8 cellular contexts compared by ENCODE assay signal in the genomic region with DNA sequence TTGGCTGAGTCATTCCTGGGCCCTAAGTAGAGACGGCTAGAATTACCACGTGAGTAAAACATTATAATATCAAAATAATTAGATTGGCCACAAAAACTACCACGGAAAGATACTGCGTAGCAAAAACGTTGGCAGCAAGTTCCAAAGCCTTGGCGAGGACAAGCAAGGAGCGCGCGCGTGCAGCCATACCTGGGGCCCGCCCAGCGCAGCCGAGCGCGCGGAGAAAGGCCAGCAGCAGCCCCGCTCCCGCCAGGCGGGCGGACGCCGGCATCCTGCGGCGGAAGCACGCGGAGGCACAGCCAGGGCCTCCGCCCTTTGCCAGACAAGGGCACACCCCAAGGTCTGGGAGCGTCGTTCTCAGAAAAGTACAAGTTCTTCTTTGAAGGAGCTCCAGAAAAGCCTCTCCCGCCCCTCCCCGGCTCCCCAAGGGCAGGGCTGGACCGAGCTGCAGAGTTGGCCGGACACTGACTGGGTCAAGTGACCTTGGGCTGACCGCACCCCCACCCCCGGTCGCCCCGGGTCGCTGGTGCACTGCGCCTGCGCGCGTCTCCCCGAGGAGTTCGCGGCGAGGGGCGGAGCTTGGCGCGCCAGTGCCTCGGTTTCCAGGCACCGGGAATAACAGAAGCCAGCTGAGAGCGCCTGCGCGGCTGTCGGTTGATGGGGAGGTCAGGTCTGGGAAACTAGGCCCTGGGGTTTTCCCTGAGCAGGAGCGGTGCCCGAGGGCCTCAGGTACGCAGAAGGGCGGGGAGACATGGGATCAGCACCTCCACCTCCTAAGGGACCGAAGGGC. TPM values are rescaled to one million over a fixed set of nuclear protein-coding genes. Genes with fewer than 3 reads are reported as not detected.
DNase-seq lines count a peak whose midpoint lies in the region; ATAC-seq, FAIRE-seq and TF ChIP-seq lines count a peak whose summit lies in the region.

A gene with protein sequence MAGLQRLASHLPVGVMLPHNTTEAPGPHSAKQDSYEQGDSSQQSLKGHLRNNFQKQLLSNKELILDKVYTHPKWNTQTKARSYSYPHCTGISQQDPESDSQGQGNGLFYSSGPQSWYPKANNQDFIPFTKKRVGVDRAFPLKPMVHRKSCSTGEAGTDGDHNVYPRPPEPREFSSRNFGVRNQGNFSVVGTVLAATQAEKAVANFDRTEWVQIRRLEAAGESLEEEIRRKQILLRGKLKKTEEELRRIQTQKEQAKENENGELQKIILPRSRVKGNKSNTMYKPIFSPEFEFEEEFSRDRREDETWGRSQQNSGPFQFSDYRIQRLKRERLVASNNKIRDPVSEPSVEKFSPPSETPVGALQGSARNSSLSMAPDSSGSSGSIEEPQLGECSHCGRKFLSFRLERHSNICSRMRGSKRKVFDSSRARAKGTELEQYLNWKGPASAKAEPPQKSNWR (plus strand): TSS at position 621 of the 790 bp plus-strand sequence. CDS start 933 bp downstream, outside the sequence.

- no peaks in the 10 kb centered on the region for H3K36me3 ChIP-seq in neural progenitor cell

- peak within 1 kb of the TSS; percentile 92 for H3K4me2 ChIP-seq in neural progenitor cell

- H3K4me3 ChIP-seq in neural progenitor cell = peak within 1 kb of the TSS; percentile 58

- H3K27me3 Mint-ChIP-seq in activated naive CD4-positive, alpha-beta T cell treated with anti-CD3 and anti-CD28 coated beads for 36 hours (ENCODE audit: low read depth) = no peaks in the 10 kb centered on the region
- H3K27me3 Mint-ChIP-seq in neural progenitor cell (ENCODE audit: insufficient read depth, low read depth) = peaks cover 2% of the 10 kb centered on the region

- no peak for TF ChIP-seq EP300 in Ishikawa (IDR thresholded peaks at IDR 0.05; ENCODE audit: borderline replicate concordance)

- peak within 1 kb of the TSS; percentile 88 for H2AFZ ChIP-seq in neural progenitor cell (replicated peaks)

- TF ChIP-seq RAD21 in Ishikawa (IDR thresholded peaks at IDR 0.05; ENCODE audit: low read depth) = no peak

- H3K27ac Mint-ChIP-seq in activated naive CD4-positive, alpha-beta T cell treated with anti-CD3 and anti-CD28 coated beads for 36 hours = no peak within 1 kb of the TSS
- H3K27ac Mint-ChIP-seq in neural progenitor cell = peak within 1 kb of the TSS; percentile 97

- intact Hi-C loops in activated naive CD4-positive, alpha-beta T cell treated with anti-CD3 and anti-CD28 coated beads for 36 hours (cut with micrococcal nuclease) = loop anchor here (2.0 kb wide), 2 partner anchors 108 to 576 kb away; a partner anchor contains a TSS

- peak; percentile 59 for TF ChIP-seq POLR2A in Raji (IDR thresholded peaks at IDR 0.05; ENCODE audit: insufficient read depth, low read depth, low read length)

- no peaks in the 10 kb centered on the region for H3K9me3 ChIP-seq in neural progenitor cell (ENCODE audit: low read depth)

- no peaks in the 10 kb centered on the region for H3K79me2 ChIP-seq in neural progenitor cell (ENCODE audit: low read depth)

- H3K27ac ChIP-seq in neural progenitor cell = no peak within 1 kb of the TSS

- H3F3A ChIP-seq in neural progenitor cell (ENCODE audit: low read depth) = peaks cover 10% of the 10 kb centered on the region

- H3K4me1 ChIP-seq in neural progenitor cell = peaks cover 12% of the 10 kb centered on the region

- H3K9me3 Mint-ChIP-seq in activated naive CD4-positive, alpha-beta T cell treated with anti-CD3 and anti-CD28 coated beads for 36 hours = no peaks in the 10 kb centered on the region
- H3K9me3 Mint-ChIP-seq in neural progenitor cell = no peaks in the 10 kb centered on the region

- no peak for TF ChIP-seq CTCF in neural progenitor cell (IDR thresholded peaks at IDR 0.05)

- H3K36me3 Mint-ChIP-seq in activated naive CD4-positive, alpha-beta T cell treated with anti-CD3 and anti-CD28 coated beads for 36 hours (ENCODE audit: low read depth) = no peaks in the 10 kb centered on the region
- no peaks in the 10 kb centered on the region for H3K36me3 Mint-ChIP-seq in neural progenitor cell

- peak within 1 kb of the TSS; percentile 11 for H3K4me3 Mint-ChIP-seq in activated naive CD4-positive, alpha-beta T cell treated with anti-CD3 and anti-CD28 coated beads for 36 hours
- H3K4me3 Mint-ChIP-seq in neural progenitor cell = no peak within 1 kb of the TSS

- no peak for FAIRE-seq in frontal cortex (lab: Jason Lieb, UNC)

- DNase-seq in COLO829 (ENCODE audit: low spot score) = peak; percentile 84
- peak; percentile 65 for DNase-seq in activated naive CD4-positive, alpha-beta T cell treated with anti-CD3 and anti-CD28 coated beads for 36 hours
- peak; percentile 82 to 83 for DNase-seq in frontal cortex (ENCODE audit: low spot score in 2 of 2)
- peak; percentile 95 for DNase-seq in neural progenitor cell (ENCODE audit: low spot score)
- DNase-seq in superior temporal gyrus (ENCODE audit: extremely low spot score) = peak; percentile 94

- peak; percentile 70 for ATAC-seq in GM21390 (IDR thresholded peaks at IDR 0.05; ENCODE audit: unreplicated experiment)

- H3K27me3 ChIP-seq in neural progenitor cell = peaks cover 20% of the 10 kb centered on the region

- H4K20me1 ChIP-seq in neural progenitor cell (ENCODE audit: low read depth) = no peaks in the 10 kb centered on the region

- no peak within 1 kb of the TSS for H3K9ac ChIP-seq in neural progenitor cell

- CTCF ChIA-PET in activated naive CD4-positive, alpha-beta T cell treated with anti-CD3 and anti-CD28 coated beads for 36 hours (lab: Charles Lee) = interaction anchor here (0.6 to 1.2 kb wide), 4 partner anchors 19 to 163 kb away, joined by 3 to 5 read pairs (median 4); no protein-coding TSS in a partner anchor

- peaks cover 5% of the 10 kb centered on the region for H3K4me1 Mint-ChIP-seq in activated naive CD4-positive, alpha-beta T cell treated with anti-CD3 and anti-CD28 coated beads for 36 hours (ENCODE audit: low read depth)
- H3K4me1 Mint-ChIP-seq in neural progenitor cell = peaks cover 3% of the 10 kb centered on the region

TF ChIP-seq in Ishikawa, 13 proteins besides CTCF, POLR2A, EP300 and RAD21:
- TF ChIP-seq TCF12 (IDR thresholded peaks at IDR 0.05; ENCODE audit: low read depth) (peak; percentile 52), EGR1 (IDR thresholded peaks at IDR 0.05) (peak; percentile 29; the same call in 1 of the 2 replicates), YY1 (IDR thresholded peaks at IDR 0.05; ENCODE audit: low read depth) (peak; percentile 75), FOXM1 (IDR thresholded peaks at IDR 0.05; ENCODE audit: borderline replicate concordance, low read depth) (no peak), NFIC (IDR thresholded peaks at IDR 0.05) (peak; percentile 64; the same call in 1 of the 2 replicates), CEBPB (IDR thresholded peaks at IDR 0.05) (no peak), CREB1 (IDR thresholded peaks at IDR 0.05; ENCODE audit: low read depth) (no peak), TEAD4 (IDR thresholded peaks at IDR 0.05) (peak; percentile 39; the same call in 1 of the 2 replicates), TAF1 (IDR thresholded peaks at IDR 0.05; ENCODE audit: low read depth) (peak; percentile 87), ZBTB7A (IDR thresholded peaks at IDR 0.05; ENCODE audit: low read depth) (peak; percentile 66; the same call in 1 of the 2 replicates)
- TF ChIP-seq, protein P1, sequence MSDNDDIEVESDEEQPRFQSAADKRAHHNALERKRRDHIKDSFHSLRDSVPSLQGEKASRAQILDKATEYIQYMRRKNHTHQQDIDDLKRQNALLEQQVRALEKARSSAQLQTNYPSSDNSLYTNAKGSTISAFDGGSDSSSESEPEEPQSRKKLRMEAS (IDR thresholded peaks at IDR 0.05) = peak; percentile 93
- TF ChIP-seq, protein P2, sequence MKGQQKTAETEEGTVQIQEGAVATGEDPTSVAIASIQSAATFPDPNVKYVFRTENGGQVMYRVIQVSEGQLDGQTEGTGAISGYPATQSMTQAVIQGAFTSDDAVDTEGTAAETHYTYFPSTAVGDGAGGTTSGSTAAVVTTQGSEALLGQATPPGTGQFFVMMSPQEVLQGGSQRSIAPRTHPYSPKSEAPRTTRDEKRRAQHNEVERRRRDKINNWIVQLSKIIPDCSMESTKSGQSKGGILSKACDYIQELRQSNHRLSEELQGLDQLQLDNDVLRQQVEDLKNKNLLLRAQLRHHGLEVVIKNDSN (IDR thresholded peaks at IDR 0.05) = peak; percentile 57
- TF ChIP-seq, protein P3, sequence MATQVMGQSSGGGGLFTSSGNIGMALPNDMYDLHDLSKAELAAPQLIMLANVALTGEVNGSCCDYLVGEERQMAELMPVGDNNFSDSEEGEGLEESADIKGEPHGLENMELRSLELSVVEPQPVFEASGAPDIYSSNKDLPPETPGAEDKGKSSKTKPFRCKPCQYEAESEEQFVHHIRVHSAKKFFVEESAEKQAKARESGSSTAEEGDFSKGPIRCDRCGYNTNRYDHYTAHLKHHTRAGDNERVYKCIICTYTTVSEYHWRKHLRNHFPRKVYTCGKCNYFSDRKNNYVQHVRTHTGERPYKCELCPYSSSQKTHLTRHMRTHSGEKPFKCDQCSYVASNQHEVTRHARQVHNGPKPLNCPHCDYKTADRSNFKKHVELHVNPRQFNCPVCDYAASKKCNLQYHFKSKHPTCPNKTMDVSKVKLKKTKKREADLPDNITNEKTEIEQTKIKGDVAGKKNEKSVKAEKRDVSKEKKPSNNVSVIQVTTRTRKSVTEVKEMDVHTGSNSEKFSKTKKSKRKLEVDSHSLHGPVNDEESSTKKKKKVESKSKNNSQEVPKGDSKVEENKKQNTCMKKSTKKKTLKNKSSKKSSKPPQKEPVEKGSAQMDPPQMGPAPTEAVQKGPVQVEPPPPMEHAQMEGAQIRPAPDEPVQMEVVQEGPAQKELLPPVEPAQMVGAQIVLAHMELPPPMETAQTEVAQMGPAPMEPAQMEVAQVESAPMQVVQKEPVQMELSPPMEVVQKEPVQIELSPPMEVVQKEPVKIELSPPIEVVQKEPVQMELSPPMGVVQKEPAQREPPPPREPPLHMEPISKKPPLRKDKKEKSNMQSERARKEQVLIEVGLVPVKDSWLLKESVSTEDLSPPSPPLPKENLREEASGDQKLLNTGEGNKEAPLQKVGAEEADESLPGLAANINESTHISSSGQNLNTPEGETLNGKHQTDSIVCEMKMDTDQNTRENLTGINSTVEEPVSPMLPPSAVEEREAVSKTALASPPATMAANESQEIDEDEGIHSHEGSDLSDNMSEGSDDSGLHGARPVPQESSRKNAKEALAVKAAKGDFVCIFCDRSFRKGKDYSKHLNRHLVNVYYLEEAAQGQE (IDR thresholded peaks at IDR 0.05; ENCODE audit: low read depth) = no peak

RNA-seq across cellular contexts. Expression of the gene that starts here (rescaled TPM):
- under 1 TPM; 0.64 to 0.86 TPM for total RNA-seq in activated naive CD4-positive, alpha-beta T cell treated with anti-CD3 and anti-CD28 coated beads for 36 hours
- total RNA-seq in frontal cortex = 2.4 TPM
- total RNA-seq in neural progenitor cell (ENCODE audit: low replicate concordance) = 0.90 and 0.94 TPM in 2 replicates

Comparison
In these comparisons a context has a peak if more than half of its experiments do, and no peak if none do; other contexts are left out.
1. Peak in DNase-seq in activated naive CD4-positive, alpha-beta T cell treated with anti-CD3 and anti-CD28 coated beads for 36 hours; RNA of the gene not detected or under 1 TPM.
2. Peak in DNase-seq, H3K4me3 ChIP-seq and H3K4me2 ChIP-seq in neural progenitor cell; RNA of the gene not detected or under 1 TPM.